In the genomic region with DNA sequence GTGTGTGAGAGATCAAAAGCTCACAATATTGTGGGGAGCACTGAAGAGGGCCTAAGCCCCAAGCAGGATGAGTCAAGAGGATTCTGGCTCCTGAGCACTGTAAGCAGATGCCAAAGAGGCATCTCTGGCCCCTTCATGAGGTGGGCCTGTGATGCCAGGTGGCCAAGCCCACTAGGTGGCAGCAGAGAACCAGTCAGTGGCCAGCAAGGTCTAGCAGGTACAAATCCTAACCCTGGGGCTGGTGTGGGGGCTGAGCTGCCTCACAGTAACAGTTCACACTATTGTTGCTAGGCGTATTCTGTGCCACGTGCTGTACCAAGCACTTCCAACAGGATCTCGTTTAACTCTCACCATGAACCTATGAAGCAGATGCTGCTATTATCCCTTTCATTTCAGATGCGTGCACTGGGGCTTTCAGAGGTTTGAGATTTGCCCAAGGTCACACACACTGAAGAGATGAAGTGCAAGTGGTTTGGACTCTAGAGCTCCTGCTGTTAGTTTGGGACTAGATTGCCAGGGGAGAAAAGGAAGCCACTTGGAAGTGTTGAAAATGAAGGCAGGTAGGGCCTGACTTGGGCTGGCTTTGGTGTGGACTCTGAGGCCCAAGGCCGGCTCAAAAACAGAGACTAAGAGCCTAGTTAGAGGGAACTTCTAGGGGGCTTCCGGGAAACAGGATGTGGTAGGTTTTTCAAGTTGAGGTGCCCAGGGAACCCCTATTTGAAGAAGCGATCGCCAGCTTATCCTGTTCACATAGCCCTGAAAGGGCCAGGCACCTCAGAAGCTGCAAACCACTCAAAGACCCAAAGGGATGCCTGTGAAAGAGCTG, we compare ENCODE assay signal across 1 cellular context.
A peak's percentile ranks its signal among the peaks of the same experiment; 100 is the strongest.
TF ChIP-seq lines count a peak whose summit lies in the region.

No MANE protein-coding gene starts in this region.

TF ChIP-seq in GM12878, 131 proteins besides CTCF, POLR2A, EP300 and RAD21 (continued from another document):
- TF ChIP-seq CREB1 (IDR thresholded peaks at IDR 0.05; ENCODE audit: low read depth) (no peak), STAT1 (conservative IDR thresholded peaks at IDR 0.05) (no peak), IKZF1 (conservative IDR thresholded peaks at IDR 0.05) (peak; percentile 62; the same call in 1 of the 2 replicates), GATAD2B (conservative IDR thresholded peaks at IDR 0.05; ENCODE audit: low read depth) (peak; percentile 41; the same call in 1 of the 2 replicates), YY1 (IDR thresholded peaks at IDR 0.05; ENCODE audit: low read depth, low read length) (peak; percentile 67; the same call in 1 of the 2 replicates), LARP7 (IDR thresholded peaks at IDR 0.05) (peak; percentile 52; the same call in 1 of the 2 replicates), POU2F2 (IDR thresholded peaks at IDR 0.05; ENCODE audit: borderline replicate concordance, low read depth, low read length) (0 out of 3 replicates have a peak, but pooled peaks have one; percentile 27), MEF2B (IDR thresholded peaks at IDR 0.05; ENCODE audit: partially characterized antibody, poor library complexity, severe bottlenecking) (peak; percentile 24), IKZF2 (IDR thresholded peaks at IDR 0.05) (peak in 1 of 2 experiments; percentile 17; a peak in 1 of 4 replicates), TCF12 (IDR thresholded peaks at IDR 0.05; ENCODE audit: low read depth, low read length) (0 out of 2 replicates have a peak, but pooled peaks have one; percentile 37), BHLHE40 (IDR thresholded peaks at IDR 0.05; ENCODE audit: borderline replicate concordance in 1 of 2, low read depth in 2 of 2, low read length in 1 of 2) (peak; percentile 42 to 64; a peak in 3 of 4 replicates), DPF2 (IDR thresholded peaks at IDR 0.05) (0 out of 2 replicates have a peak, but pooled peaks have one; percentile 34), ZNF384 (IDR thresholded peaks at IDR 0.05; ENCODE audit: borderline replicate concordance, low read depth, low read length) (no peak), ZNF622 (IDR thresholded peaks at IDR 0.05) (no peak), ZNF24 (IDR thresholded peaks at IDR 0.05) (0 out of 2 replicates have a peak, but pooled peaks have one; percentile 13), RB1 (IDR thresholded peaks at IDR 0.05; ENCODE audit: borderline replicate concordance) (peak; percentile 55; the same call in 1 of the 2 replicates), MTA2 (IDR thresholded peaks at IDR 0.05; ENCODE audit: low read depth) (peak; percentile 26; the same call in 1 of the 2 replicates), CEBPB (IDR thresholded peaks at IDR 0.05; ENCODE audit: borderline replicate concordance in 1 of 2, low read depth in 2 of 2, low read length in 2 of 2) (no peak), SUZ12 (IDR thresholded peaks at IDR 0.05; ENCODE audit: unreplicated experiment) (no peak), SMARCA5 (IDR thresholded peaks at IDR 0.05) (peak; percentile 81; the same call in 1 of the 2 replicates), NBN (IDR thresholded peaks at IDR 0.05) (peak; percentile 70; the same call in 1 of the 2 replicates), MXI1 (IDR thresholded peaks at IDR 0.05; ENCODE audit: low read depth, low read length) (0 out of 2 replicates have a peak, but pooled peaks have one; percentile 32), HDGF (IDR thresholded peaks at IDR 0.05) (peak; percentile 62; the same call in 1 of the 2 replicates), SIN3A (IDR thresholded peaks at IDR 0.05; ENCODE audit: low read depth, low read length) (peak; percentile 37; the same call in 1 of the 2 replicates), TCF3 (IDR thresholded peaks at IDR 0.05; ENCODE audit: borderline replicate concordance, insufficient read depth, low read depth, low read length) (peak; percentile 47; the same call in 1 of the 2 replicates), IRF4 (IDR thresholded peaks at IDR 0.05; ENCODE audit: low read depth, low read length) (no peak), WRNIP1 (IDR thresholded peaks at IDR 0.05; ENCODE audit: borderline replicate concordance, low read depth, low read length) (peak; percentile 95; the same call in 1 of the 2 replicates), CHD2 (IDR thresholded peaks at IDR 0.05; ENCODE audit: borderline replicate concordance, low read depth, low read length) (peak; percentile 38; the same call in 1 of the 2 replicates), SMC3 (IDR thresholded peaks at IDR 0.05; ENCODE audit: borderline replicate concordance, low read length) (peak; percentile 96), CHD4 (IDR thresholded peaks at IDR 0.05) (no peak), NFYA (IDR thresholded peaks at IDR 0.05; ENCODE audit: borderline replicate concordance, low read depth, low read length) (no peak), BACH1 (IDR thresholded peaks at IDR 0.05; ENCODE audit: borderline replicate concordance) (peak; percentile 21; the same call in 1 of the 2 replicates), NR2F1 (conservative IDR thresholded peaks at IDR 0.05) (peak; percentile 42; the same call in 1 of the 2 replicates), SMAD5 (IDR thresholded peaks at IDR 0.05; ENCODE audit: low read depth) (no peak), RELA (IDR thresholded peaks at IDR 0.05; ENCODE audit: borderline replicate concordance, partially characterized antibody) (no peak)
- TF ChIP-seq, protein P1, sequence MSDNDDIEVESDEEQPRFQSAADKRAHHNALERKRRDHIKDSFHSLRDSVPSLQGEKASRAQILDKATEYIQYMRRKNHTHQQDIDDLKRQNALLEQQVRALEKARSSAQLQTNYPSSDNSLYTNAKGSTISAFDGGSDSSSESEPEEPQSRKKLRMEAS (IDR thresholded peaks at IDR 0.05; ENCODE audit: low read depth, low read length): 0 out of 2 replicates have a peak, but pooled peaks have one; percentile 54
- TF ChIP-seq, protein P2, sequence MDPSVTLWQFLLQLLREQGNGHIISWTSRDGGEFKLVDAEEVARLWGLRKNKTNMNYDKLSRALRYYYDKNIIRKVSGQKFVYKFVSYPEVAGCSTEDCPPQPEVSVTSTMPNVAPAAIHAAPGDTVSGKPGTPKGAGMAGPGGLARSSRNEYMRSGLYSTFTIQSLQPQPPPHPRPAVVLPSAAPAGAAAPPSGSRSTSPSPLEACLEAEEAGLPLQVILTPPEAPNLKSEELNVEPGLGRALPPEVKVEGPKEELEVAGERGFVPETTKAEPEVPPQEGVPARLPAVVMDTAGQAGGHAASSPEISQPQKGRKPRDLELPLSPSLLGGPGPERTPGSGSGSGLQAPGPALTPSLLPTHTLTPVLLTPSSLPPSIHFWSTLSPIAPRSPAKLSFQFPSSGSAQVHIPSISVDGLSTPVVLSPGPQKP (IDR thresholded peaks at IDR 0.05; ENCODE audit: low read depth, low read length): no peak
- TF ChIP-seq, protein P3, sequence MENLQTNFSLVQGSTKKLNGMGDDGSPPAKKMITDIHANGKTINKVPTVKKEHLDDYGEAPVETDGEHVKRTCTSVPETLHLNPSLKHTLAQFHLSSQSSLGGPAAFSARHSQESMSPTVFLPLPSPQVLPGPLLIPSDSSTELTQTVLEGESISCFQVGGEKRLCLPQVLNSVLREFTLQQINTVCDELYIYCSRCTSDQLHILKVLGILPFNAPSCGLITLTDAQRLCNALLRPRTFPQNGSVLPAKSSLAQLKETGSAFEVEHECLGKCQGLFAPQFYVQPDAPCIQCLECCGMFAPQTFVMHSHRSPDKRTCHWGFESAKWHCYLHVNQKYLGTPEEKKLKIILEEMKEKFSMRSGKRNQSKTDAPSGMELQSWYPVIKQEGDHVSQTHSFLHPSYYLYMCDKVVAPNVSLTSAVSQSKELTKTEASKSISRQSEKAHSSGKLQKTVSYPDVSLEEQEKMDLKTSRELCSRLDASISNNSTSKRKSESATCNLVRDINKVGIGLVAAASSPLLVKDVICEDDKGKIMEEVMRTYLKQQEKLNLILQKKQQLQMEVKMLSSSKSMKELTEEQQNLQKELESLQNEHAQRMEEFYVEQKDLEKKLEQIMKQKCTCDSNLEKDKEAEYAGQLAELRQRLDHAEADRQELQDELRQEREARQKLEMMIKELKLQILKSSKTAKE (IDR thresholded peaks at IDR 0.05; ENCODE audit: low read depth, poor library complexity, severe bottlenecking): peak; percentile 44
- TF ChIP-seq, protein P4, sequence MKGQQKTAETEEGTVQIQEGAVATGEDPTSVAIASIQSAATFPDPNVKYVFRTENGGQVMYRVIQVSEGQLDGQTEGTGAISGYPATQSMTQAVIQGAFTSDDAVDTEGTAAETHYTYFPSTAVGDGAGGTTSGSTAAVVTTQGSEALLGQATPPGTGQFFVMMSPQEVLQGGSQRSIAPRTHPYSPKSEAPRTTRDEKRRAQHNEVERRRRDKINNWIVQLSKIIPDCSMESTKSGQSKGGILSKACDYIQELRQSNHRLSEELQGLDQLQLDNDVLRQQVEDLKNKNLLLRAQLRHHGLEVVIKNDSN (IDR thresholded peaks at IDR 0.05; ENCODE audit: borderline replicate concordance, extremely low read length, insufficient read depth, low read depth, low read length): peak; percentile 18
- TF ChIP-seq, protein P5, sequence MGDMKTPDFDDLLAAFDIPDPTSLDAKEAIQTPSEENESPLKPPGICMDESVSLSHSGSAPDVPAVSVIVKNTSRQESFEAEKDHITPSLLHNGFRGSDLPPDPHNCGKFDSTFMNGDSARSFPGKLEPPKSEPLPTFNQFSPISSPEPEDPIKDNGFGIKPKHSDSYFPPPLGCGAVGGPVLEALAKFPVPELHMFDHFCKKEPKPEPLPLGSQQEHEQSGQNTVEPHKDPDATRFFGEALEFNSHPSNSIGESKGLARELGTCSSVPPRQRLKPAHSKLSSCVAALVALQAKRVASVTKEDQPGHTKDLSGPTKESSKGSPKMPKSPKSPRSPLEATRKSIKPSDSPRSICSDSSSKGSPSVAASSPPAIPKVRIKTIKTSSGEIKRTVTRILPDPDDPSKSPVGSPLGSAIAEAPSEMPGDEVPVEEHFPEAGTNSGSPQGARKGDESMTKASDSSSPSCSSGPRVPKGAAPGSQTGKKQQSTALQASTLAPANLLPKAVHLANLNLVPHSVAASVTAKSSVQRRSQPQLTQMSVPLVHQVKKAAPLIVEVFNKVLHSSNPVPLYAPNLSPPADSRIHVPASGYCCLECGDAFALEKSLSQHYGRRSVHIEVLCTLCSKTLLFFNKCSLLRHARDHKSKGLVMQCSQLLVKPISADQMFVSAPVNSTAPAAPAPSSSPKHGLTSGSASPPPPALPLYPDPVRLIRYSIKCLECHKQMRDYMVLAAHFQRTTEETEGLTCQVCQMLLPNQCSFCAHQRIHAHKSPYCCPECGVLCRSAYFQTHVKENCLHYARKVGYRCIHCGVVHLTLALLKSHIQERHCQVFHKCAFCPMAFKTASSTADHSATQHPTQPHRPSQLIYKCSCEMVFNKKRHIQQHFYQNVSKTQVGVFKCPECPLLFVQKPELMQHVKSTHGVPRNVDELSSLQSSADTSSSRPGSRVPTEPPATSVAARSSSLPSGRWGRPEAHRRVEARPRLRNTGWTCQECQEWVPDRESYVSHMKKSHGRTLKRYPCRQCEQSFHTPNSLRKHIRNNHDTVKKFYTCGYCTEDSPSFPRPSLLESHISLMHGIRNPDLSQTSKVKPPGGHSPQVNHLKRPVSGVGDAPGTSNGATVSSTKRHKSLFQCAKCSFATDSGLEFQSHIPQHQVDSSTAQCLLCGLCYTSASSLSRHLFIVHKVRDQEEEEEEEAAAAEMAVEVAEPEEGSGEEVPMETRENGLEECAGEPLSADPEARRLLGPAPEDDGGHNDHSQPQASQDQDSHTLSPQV (IDR thresholded peaks at IDR 0.05): peak; percentile 84
- TF ChIP-seq, protein P6, sequence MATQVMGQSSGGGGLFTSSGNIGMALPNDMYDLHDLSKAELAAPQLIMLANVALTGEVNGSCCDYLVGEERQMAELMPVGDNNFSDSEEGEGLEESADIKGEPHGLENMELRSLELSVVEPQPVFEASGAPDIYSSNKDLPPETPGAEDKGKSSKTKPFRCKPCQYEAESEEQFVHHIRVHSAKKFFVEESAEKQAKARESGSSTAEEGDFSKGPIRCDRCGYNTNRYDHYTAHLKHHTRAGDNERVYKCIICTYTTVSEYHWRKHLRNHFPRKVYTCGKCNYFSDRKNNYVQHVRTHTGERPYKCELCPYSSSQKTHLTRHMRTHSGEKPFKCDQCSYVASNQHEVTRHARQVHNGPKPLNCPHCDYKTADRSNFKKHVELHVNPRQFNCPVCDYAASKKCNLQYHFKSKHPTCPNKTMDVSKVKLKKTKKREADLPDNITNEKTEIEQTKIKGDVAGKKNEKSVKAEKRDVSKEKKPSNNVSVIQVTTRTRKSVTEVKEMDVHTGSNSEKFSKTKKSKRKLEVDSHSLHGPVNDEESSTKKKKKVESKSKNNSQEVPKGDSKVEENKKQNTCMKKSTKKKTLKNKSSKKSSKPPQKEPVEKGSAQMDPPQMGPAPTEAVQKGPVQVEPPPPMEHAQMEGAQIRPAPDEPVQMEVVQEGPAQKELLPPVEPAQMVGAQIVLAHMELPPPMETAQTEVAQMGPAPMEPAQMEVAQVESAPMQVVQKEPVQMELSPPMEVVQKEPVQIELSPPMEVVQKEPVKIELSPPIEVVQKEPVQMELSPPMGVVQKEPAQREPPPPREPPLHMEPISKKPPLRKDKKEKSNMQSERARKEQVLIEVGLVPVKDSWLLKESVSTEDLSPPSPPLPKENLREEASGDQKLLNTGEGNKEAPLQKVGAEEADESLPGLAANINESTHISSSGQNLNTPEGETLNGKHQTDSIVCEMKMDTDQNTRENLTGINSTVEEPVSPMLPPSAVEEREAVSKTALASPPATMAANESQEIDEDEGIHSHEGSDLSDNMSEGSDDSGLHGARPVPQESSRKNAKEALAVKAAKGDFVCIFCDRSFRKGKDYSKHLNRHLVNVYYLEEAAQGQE (IDR thresholded peaks at IDR 0.05; ENCODE audit: low read depth, low read length): no peak
- TF ChIP-seq, protein P7, sequence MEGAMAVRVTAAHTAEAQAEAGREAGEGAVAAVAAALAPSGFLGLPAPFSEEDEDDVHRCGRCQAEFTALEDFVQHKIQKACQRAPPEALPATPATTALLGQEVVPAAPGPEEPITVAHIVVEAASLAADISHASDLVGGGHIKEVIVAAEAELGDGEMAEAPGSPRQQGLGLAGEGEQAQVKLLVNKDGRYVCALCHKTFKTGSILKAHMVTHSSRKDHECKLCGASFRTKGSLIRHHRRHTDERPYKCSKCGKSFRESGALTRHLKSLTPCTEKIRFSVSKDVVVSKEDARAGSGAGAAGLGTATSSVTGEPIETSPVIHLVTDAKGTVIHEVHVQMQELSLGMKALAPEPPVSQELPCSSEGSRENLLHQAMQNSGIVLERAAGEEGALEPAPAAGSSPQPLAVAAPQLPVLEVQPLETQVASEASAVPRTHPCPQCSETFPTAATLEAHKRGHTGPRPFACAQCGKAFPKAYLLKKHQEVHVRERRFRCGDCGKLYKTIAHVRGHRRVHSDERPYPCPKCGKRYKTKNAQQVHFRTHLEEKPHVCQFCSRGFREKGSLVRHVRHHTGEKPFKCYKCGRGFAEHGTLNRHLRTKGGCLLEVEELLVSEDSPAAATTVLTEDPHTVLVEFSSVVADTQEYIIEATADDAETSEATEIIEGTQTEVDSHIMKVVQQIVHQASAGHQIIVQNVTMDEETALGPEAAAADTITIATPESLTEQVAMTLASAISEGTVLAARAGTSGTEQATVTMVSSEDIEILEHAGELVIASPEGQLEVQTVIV (IDR thresholded peaks at IDR 0.05; ENCODE audit: borderline replicate concordance, partially characterized antibody): no peak
